ENCODE assay signal across 12 cellular contexts in genomic region chr1:36279789-36280296, GRCh38. TPM values are rescaled to one million over a fixed set of nuclear protein-coding genes. Genes with fewer than 3 reads are reported as not detected.
DNase-seq lines count a peak whose midpoint lies in the region; ATAC-seq and TF ChIP-seq lines count a peak whose summit lies in the region.
"Had no signal": no experiment of that assay in that cellular context is flagged by ENCODE, and none has a peak within 500 bp of the region (broad histone marks: within the 10 kb centered on the region; RNA-seq: fewer than 3 reads in every experiment).

No MANE protein-coding gene starts in this region.

- H3K9me3 ChIP-seq in GM23248 (ENCODE audit: low read depth) (no peaks in the 10 kb centered on the region), SK-N-MC (ENCODE audit: low read depth, low read length) (no peaks in the 10 kb centered on the region), gastroesophageal sphincter (no peaks in the 10 kb centered on the region)
- H3K9me3 ChIP-seq: lower lobe of right lung, thoracic aorta had no signal

- H3K4me3 ChIP-seq in GM23248, result no peak overlapping the region
- H3K4me3 ChIP-seq in SK-N-MC, result no peak overlapping the region
- no peak overlapping the region for H3K4me3 ChIP-seq in gastroesophageal sphincter
- H3K4me3 ChIP-seq: lower lobe of right lung, thoracic aorta had no signal

- H3K9ac ChIP-seq in GM23248 (peak overlapping the region; percentile 31), SK-N-MC (ENCODE audit: insufficient read length) (no peak overlapping the region)

- TF ChIP-seq POLR2A in gastroesophageal sphincter (IDR thresholded peaks at IDR 0.05), result no peak

- H4K20me1 ChIP-seq in GM23248 (ENCODE audit: insufficient read depth), result peaks cover 14% of the 10 kb centered on the region

- H3K9me2 ChIP-seq in GM23248 (ENCODE audit: insufficient read depth), result no peaks in the 10 kb centered on the region

- no peak overlapping the region for H2AFZ ChIP-seq in GM23248

- TF ChIP-seq CTCF in gastroesophageal sphincter (IDR thresholded peaks at IDR 0.05), result no peak

- H3F3A ChIP-seq in GM23248 (ENCODE audit: insufficient read depth), result peaks cover 45% of the 10 kb centered on the region

- ATAC-seq in gastroesophageal sphincter (no peak), sciatic nerve (peak; percentile 35), GM21737 (IDR thresholded peaks at IDR 0.05; ENCODE audit: unreplicated experiment) (no peak)
- ATAC-seq: lower lobe of right lung had no signal

- in situ Hi-C loops in GM23248 (cut with MboI), result no loop called here

- H3K4me1 ChIP-seq in GM23248 (ENCODE audit: insufficient read depth) (peaks cover 19% of the 10 kb centered on the region), gastroesophageal sphincter (peaks cover 21 to 83% (median 26%) of the 10 kb centered on the region in 3 donors)

- TF ChIP-seq EP300 in gastroesophageal sphincter (IDR thresholded peaks at IDR 0.05), result no peak

- no peak overlapping the region for H3K4me2 ChIP-seq in GM23248 (ENCODE audit: unreplicated experiment)

- H3K27ac ChIP-seq in GM23248 (peak overlapping the region; percentile 78), SK-N-MC (peak overlapping the region; percentile 51), gastroesophageal sphincter (peak overlapping the region; percentile 59 to 75 (median 66))
- H3K27ac ChIP-seq: HL-60, lower lobe of right lung had no signal

- peaks cover 100% of the 10 kb centered on the region for H3K79me2 ChIP-seq in GM23248 (ENCODE audit: insufficient read depth)

- no peak for DNase-seq in GM23248
- DNase-seq in SK-N-MC (ENCODE audit: low read depth, low spot score), result no peak
- DNase-seq in sciatic nerve (ENCODE audit: low spot score), result no peak
- DNase-seq in HuH-7.5 (ENCODE audit: low spot score), result no peak
- no peak for DNase-seq in GDM1 (lab: John Stamatoyannopoulos, UW)
- DNase-seq: activated CD8-positive, alpha-beta memory T cell treated with anti-CD3 and anti-CD28 coated beads, Interleukin-2, amount 50 U/mL, for 4 hours; lower lobe of right lung; NCI-H226 had no signal

- H3K27me3 ChIP-seq in GM23248 (replicated peaks; ENCODE audit: insufficient read depth), result no peaks in the 10 kb centered on the region
- H3K27me3 ChIP-seq in gastroesophageal sphincter, result no peaks in the 10 kb centered on the region

- 69 to 75% methylated on average over 7 of the region's 7 CpGs for WGBS in GM23248 (ENCODE audit: low coverage in 1 of 2, low lambda C conversion rate in 2 of 2, missing lambda C conversion rate in 2 of 2), 2 experiments
- 60 to 74% methylated on average over 4 to 7 of the region's 7 CpGs for WGBS in gastroesophageal sphincter (ENCODE audit: low coverage in 1 of 2), 2 donors

- intact Hi-C loops in sciatic nerve (cut with DNase I), result no loop called here

- H3K36me3 ChIP-seq in GM23248 (ENCODE audit: low read depth) (peaks cover 28% of the 10 kb centered on the region), SK-N-MC (ENCODE audit: insufficient read depth, low read length) (peaks cover 32% of the 10 kb centered on the region), gastroesophageal sphincter (peaks cover 0 to 18% of the 10 kb centered on the region in 2 donors)

RNA-seq across cellular contexts. Expression of gene SH3D21, which starts 26.3 kb away (rescaled TPM):
- 5.6 and 14.4 TPM in 2 replicates for total RNA-seq in GM23248 (2014; rRNA removed; shearing (Covaris generic))
- 1.1 and 1.8 TPM in 2 replicates for polyA plus RNA-seq in GM23248 (2016; fragmentation: Nextera tagmentation; extraction: Ambion mirVana)
- total RNA-seq in gastroesophageal sphincter (1 to 10 TPM in 2 of 4 donors, under 1 TPM in 1, not detected in 1; 0.27 to 1.4 (median 1.3) TPM), sciatic nerve (9.8 TPM)

RNA-seq across cellular contexts. Expression of gene EVA1B, which starts 43.6 kb away (rescaled TPM):
- 294 and 328 TPM in 2 replicates for total RNA-seq in GM23248 (2014; rRNA removed; shearing (Covaris generic))
- 95.0 and 111 TPM in 2 replicates for polyA plus RNA-seq in GM23248 (2016; fragmentation: Nextera tagmentation; extraction: Ambion mirVana)
- total RNA-seq in gastroesophageal sphincter (10 to 100 TPM; 42.0 to 68.7 (median 53.7) TPM), sciatic nerve (36.4 TPM)

RNA-seq across cellular contexts. Expression of gene THRAP3, which starts 55.6 kb away (rescaled TPM):
- total RNA-seq in GM23248 (2014; rRNA removed; shearing (Covaris generic)), result 57.3 and 61.5 TPM in 2 replicates
- polyA plus RNA-seq in GM23248 (2016; fragmentation: Nextera tagmentation; extraction: Ambion mirVana), result 91.9 and 95.2 TPM in 2 replicates
- total RNA-seq in gastroesophageal sphincter (100 to 1,000 TPM; 100 to 123 (median 114) TPM), sciatic nerve (101 TPM)
